ENCODE assay signal across 9 cellular contexts in genomic region chr7:116097365-116098009, GRCh38.
DNase-seq lines count a peak whose midpoint lies in the region; ATAC-seq and TF ChIP-seq lines count a peak whose summit lies in the region.
"Had no signal": no experiment of that assay in that cellular context is flagged by ENCODE, and none has a peak within 500 bp of the region (broad histone marks: within the 10 kb centered on the region; RNA-seq: fewer than 3 reads in every experiment).

No MANE protein-coding gene starts in this region.

- H3K4me1 ChIP-seq in H9 (ENCODE audit: insufficient read depth, low read length) (no peaks in the 10 kb centered on the region), foreskin keratinocyte (peaks cover 9% of the 10 kb centered on the region), uterus (no peaks in the 10 kb centered on the region), Karpas-422 (ENCODE audit: low read length) (no peaks in the 10 kb centered on the region)

- H2BK5ac ChIP-seq in H9 (ENCODE audit: insufficient read length, low read length), result no peak overlapping the region

- no peaks in the 10 kb centered on the region for H3K36me3 Mint-ChIP-seq in H9 (ENCODE audit: insufficient read depth in 1 of 3, low read depth in 3 of 3)
- H3K36me3 Mint-ChIP-seq: CD8-positive, alpha-beta T cell had no signal

- H4K5ac ChIP-seq in H9 (ENCODE audit: insufficient read length, low read depth, low read length), result no peak overlapping the region

- H3K23me2 ChIP-seq in H9 (ENCODE audit: insufficient read length, low read depth, low read length, poor library complexity, severe bottlenecking), result no peaks in the 10 kb centered on the region

- H3K9ac ChIP-seq in H9 (ENCODE audit: extremely low read depth, insufficient read length, low read length), result no peak overlapping the region
- no peak overlapping the region for H3K9ac ChIP-seq in Karpas-422 (ENCODE audit: low read length)

- DNase-seq in 8988T, result peak; percentile 12
- DNase-seq in H9, result no peak
- peak; percentile 89 for DNase-seq in RPMI7951 (ENCODE audit: low read depth)
- peak in 1 of 2 donors; percentile 75 for DNase-seq in foreskin keratinocyte
- DNase-seq in uterus, result no peak
- no peak for DNase-seq in Karpas-422
- DNase-seq in stimulated activated CD4-positive, alpha-beta T cell treated with anti-CD3 and anti-CD28 coated beads, Interleukin-2, amount 100 ng/mL, for 48 hours, result no peak
- DNase-seq: CD8-positive, alpha-beta T cell had no signal

- no peaks in the 10 kb centered on the region for H3K9me3 Mint-ChIP-seq in H9
- H3K9me3 Mint-ChIP-seq: CD8-positive, alpha-beta T cell had no signal

- TF ChIP-seq CTCF in H9 (conservative IDR thresholded peaks at IDR 0.05), result peak; percentile 49; the same call in 2 of the 3 replicates
- TF ChIP-seq CTCF in foreskin keratinocyte (conservative IDR thresholded peaks at IDR 0.05), result peak; percentile 11
- TF ChIP-seq CTCF in uterus (IDR thresholded peaks at IDR 0.05), result no peak

- H3K56ac ChIP-seq in H9 (ENCODE audit: insufficient read length, low read depth, low read length), result no peak overlapping the region

- no peak overlapping the region for H3K4me3 ChIP-seq in uterus
- H3K4me3 ChIP-seq in Karpas-422 (ENCODE audit: low read length), result no peak overlapping the region

- H3K23ac ChIP-seq in H9 (ENCODE audit: insufficient read length, low read depth, low read length), result no peak overlapping the region

- no peaks in the 10 kb centered on the region for H3K9me2 ChIP-seq in Karpas-422 (replicated peaks; ENCODE audit: insufficient read depth, low read length)

- no peak overlapping the region for H3K14ac ChIP-seq in H9 (ENCODE audit: insufficient read depth, low read length)

- no peaks in the 10 kb centered on the region for H4K20me1 ChIP-seq in H9 (ENCODE audit: control insufficient read depth, insufficient read depth, insufficient read length)
- no peaks in the 10 kb centered on the region for H4K20me1 ChIP-seq in Karpas-422 (ENCODE audit: insufficient read depth, low read depth, low read length)

- no peak overlapping the region for H2AK5ac ChIP-seq in H9 (ENCODE audit: insufficient read length, low read length)

- H2BK20ac ChIP-seq in H9 (ENCODE audit: low read depth, low read length, poor library complexity, severe bottlenecking), result no peak overlapping the region

- H3K27ac Mint-ChIP-seq in H9, result no peak overlapping the region
- H3K27ac Mint-ChIP-seq: CD8-positive, alpha-beta T cell had no signal

- ATAC-seq in foreskin keratinocyte (peak; percentile 100), HG03196 (IDR thresholded peaks at IDR 0.05; ENCODE audit: unreplicated experiment) (no peak)
- ATAC-seq: CD8-positive, alpha-beta T cell had no signal

- intact Hi-C loops in uterus (cut with DNase I; ENCODE audit: low total_unique reads), result no loop called here

- H3K4me2 ChIP-seq in H9 (ENCODE audit: insufficient read depth, insufficient read length, low read length) (no peak overlapping the region), Karpas-422 (ENCODE audit: low read depth, low read length, poor library complexity, severe bottlenecking) (no peak overlapping the region)

- no CpG with 5 or more reads among the region's 4 CpGs for WGBS in H9 (ENCODE audit: extremely low coverage, insufficient read length, low lambda C conversion rate)

- H2BK120ac ChIP-seq in H9 (ENCODE audit: low read depth, low read length, poor library complexity, severe bottlenecking), result no peak overlapping the region

- H2BK12ac ChIP-seq in H9 (ENCODE audit: insufficient read length, low read depth, low read length), result no peak overlapping the region

- H3K9me3 ChIP-seq in H9 (ENCODE audit: control insufficient read depth, low read depth, low read length), result no peaks in the 10 kb centered on the region
- H3K9me3 ChIP-seq in uterus, result no peaks in the 10 kb centered on the region
- H3K9me3 ChIP-seq in Karpas-422 (ENCODE audit: low read length), result no peaks in the 10 kb centered on the region

- no peak for TF ChIP-seq POLR2A in uterus (IDR thresholded peaks at IDR 0.05)

- H3K27ac ChIP-seq in H9 (ENCODE audit: insufficient read length, low read depth, low read length) (no peak overlapping the region), foreskin keratinocyte (no peak overlapping the region), uterus (no peak overlapping the region), Karpas-422 (ENCODE audit: low read length) (no peak overlapping the region)

- H3K4ac ChIP-seq in H9 (ENCODE audit: low read depth, low read length), result no peak overlapping the region

- H3K18ac ChIP-seq in H9 (ENCODE audit: insufficient read length, low read depth, low read length), result no peak overlapping the region

- H4K91ac ChIP-seq in H9 (ENCODE audit: insufficient read length, low read depth, low read length), result no peak overlapping the region

- no peaks in the 10 kb centered on the region for H3K27me3 Mint-ChIP-seq in H9 (ENCODE audit: low read depth)

- H3K36me3 ChIP-seq in uterus (no peaks in the 10 kb centered on the region), Karpas-422 (ENCODE audit: insufficient read depth, low read length) (no peaks in the 10 kb centered on the region)

- no peaks in the 10 kb centered on the region for H3K79me1 ChIP-seq in H9 (ENCODE audit: insufficient read depth, low read depth, low read length, poor library complexity, severe bottlenecking)

- no peaks in the 10 kb centered on the region for H3K27me3 ChIP-seq in H9 (ENCODE audit: insufficient read depth, low read length)
- H3K27me3 ChIP-seq in foreskin keratinocyte, result no peaks in the 10 kb centered on the region
- no peaks in the 10 kb centered on the region for H3K27me3 ChIP-seq in uterus
- H3K27me3 ChIP-seq in Karpas-422 (ENCODE audit: low read length), result no peaks in the 10 kb centered on the region

- H3T11ph ChIP-seq in H9 (ENCODE audit: low read length), result no peak overlapping the region

- no peak overlapping the region for H4K8ac ChIP-seq in H9 (replicated peaks; ENCODE audit: insufficient read length, low read depth, low read length)

- peaks cover 12 to 14% of the 10 kb centered on the region in 2 experiments for H3K4me1 Mint-ChIP-seq in H9

- no peak overlapping the region for H2BK15ac ChIP-seq in H9 (ENCODE audit: low read depth, low read length)

- no peak overlapping the region for H2AFZ ChIP-seq in H9 (ENCODE audit: low read length)
- no peak overlapping the region for H2AFZ ChIP-seq in Karpas-422 (ENCODE audit: low read length)

- H3K79me2 ChIP-seq in H9 (ENCODE audit: insufficient read depth, low read length) (no peaks in the 10 kb centered on the region), Karpas-422 (ENCODE audit: low read length) (no peaks in the 10 kb centered on the region)

- H3K4me3 Mint-ChIP-seq in H9, result no peak overlapping the region
- H3K4me3 Mint-ChIP-seq: CD8-positive, alpha-beta T cell had no signal

Comparison
In these comparisons a context has a peak if more than half of its experiments do, and no peak if none do; other contexts are left out.
1. DNase-seq: peak in 8988T (single experiment) and RPMI7951 (single experiment); none in H9 (single experiment), uterus (0 of 2), Karpas-422 (single experiment) and stimulated activated CD4-positive, alpha-beta T cell treated with anti-CD3 and anti-CD28 coated beads, Interleukin-2, amount 100 ng/mL, for 48 hours (0 of 2).
2. CTCF ChIP-seq: peak in H9 (single experiment) and foreskin keratinocyte (single experiment); none in uterus (0 of 4).